Comparison of ENCODE assay signal across 7 cellular contexts in genomic region chr20:21243811-21244210, GRCh38.
"Had no signal": no experiment of that assay in that cellular context is flagged by ENCODE, and none has a peak within 500 bp of the region (broad histone marks: within the 10 kb centered on the region; RNA-seq: fewer than 3 reads in every experiment).

No MANE protein-coding gene starts in this region.

- ATAC-seq: HepG2, K562 had no signal

- H3K27ac ChIP-seq: HL-60 had no signal

- H3K4me3 ChIP-seq: K562 had no signal

- DNase-seq: IMR-90, KBM-7, KG1 had no signal

- H3K4me1 Mint-ChIP-seq: IgD-negative memory B cell had no signal

- H3K4me3 Mint-ChIP-seq: IgD-negative memory B cell had no signal

- H3K27me3 Mint-ChIP-seq: IgD-negative memory B cell had no signal
